8 cellular contexts compared by ENCODE assay signal in the genomic region with DNA sequence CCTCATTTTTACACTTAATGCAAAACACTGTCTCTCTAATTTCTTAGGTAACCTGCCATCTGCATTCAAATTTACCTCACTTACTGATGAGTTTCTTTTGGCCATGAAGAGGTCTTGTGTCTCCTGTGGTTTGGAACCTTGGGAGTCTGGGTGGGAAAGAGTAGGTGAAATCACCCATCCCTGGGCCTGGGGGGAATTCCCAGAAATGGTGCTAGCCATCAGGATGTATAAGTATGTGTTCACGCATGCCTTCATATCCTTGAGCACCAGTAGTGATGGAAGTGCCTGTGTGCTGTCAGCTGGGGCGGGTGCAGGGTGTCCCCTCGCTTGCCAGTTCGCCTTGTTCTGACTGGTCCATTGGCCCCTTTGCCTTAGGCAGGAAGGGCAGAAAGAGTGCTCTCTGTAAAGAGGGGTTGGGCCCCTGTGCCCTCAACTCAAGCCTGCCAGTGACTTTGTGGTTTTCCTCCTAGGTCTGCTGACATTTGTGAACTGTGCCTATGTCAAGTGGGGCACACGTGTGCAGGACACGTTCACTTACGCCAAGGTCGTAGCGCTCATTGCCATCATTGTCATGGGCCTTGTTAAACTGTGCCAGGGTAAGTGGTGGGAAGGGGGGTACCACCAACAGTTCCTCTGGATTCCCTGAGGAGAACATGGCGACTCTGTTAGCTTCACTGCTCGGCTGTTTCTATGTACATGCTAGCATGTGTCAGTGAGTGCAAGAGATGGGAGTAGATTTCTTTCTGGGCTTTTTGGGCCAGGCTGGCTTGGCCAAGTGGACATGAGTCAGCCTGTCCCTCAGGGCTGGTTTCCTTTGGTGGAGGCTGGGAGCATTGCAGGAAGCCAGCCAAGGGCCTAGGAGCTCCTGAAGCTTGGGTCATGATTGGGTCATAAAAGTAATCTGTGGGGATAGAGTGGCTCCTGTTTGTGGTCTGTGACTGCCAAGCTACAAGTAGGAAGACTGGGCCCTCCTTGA. TPM values are rescaled to one million over a fixed set of nuclear protein-coding genes. Genes with fewer than 3 reads are reported as not detected.
DNase-seq lines count a peak whose midpoint lies in the region; ATAC-seq and TF ChIP-seq lines count a peak whose summit lies in the region.

No MANE protein-coding gene starts in this region.

- intact Hi-C loops in activated CD4-positive, alpha-beta T cell treated with anti-CD3 and anti-CD28 coated beads, Interleukin-2, amount 10 ng/mL, durations not matched to agents 24 days and 14 days (cut with micrococcal nuclease) = loop anchor here (2.0 kb wide), 2 partner anchors 15 to 23 kb away; a partner anchor contains a TSS

- peaks cover 70% of the 10 kb centered on the region for H3K36me3 Mint-ChIP-seq in activated CD4-positive, alpha-beta T cell treated with anti-CD3 and anti-CD28 coated beads, Interleukin-2, amount 10 ng/mL, durations not matched to agents 24 days and 14 days (ENCODE audit: low read depth)
- peaks cover 86% of the 10 kb centered on the region for H3K36me3 Mint-ChIP-seq in stimulated activated effector memory CD8-positive, alpha-beta T cell treated with anti-CD3 and anti-CD28 coated beads, Interleukin-12 subunit alpha, Interleukin-12 subunit beta, amount 100 ng/mL, for 72 hours

- H3K9me3 Mint-ChIP-seq in activated CD4-positive, alpha-beta T cell treated with anti-CD3 and anti-CD28 coated beads, Interleukin-2, amount 10 ng/mL, durations not matched to agents 24 days and 14 days = no peaks in the 10 kb centered on the region
- no peaks in the 10 kb centered on the region for H3K9me3 Mint-ChIP-seq in stimulated activated effector memory CD8-positive, alpha-beta T cell treated with anti-CD3 and anti-CD28 coated beads, Interleukin-12 subunit alpha, Interleukin-12 subunit beta, amount 100 ng/mL, for 72 hours

- H3K4me3 Mint-ChIP-seq in activated CD4-positive, alpha-beta T cell treated with anti-CD3 and anti-CD28 coated beads, Interleukin-2, amount 10 ng/mL, durations not matched to agents 24 days and 14 days = peak overlapping the region; percentile 67
- H3K4me3 Mint-ChIP-seq in stimulated activated effector memory CD8-positive, alpha-beta T cell treated with anti-CD3 and anti-CD28 coated beads, Interleukin-12 subunit alpha, Interleukin-12 subunit beta, amount 100 ng/mL, for 72 hours = peak overlapping the region; percentile 57

- H3K27me3 Mint-ChIP-seq in activated CD4-positive, alpha-beta T cell treated with anti-CD3 and anti-CD28 coated beads, Interleukin-2, amount 10 ng/mL, durations not matched to agents 24 days and 14 days = no peaks in the 10 kb centered on the region

- peak overlapping the region; percentile 86 for H3K27ac Mint-ChIP-seq in activated CD4-positive, alpha-beta T cell treated with anti-CD3 and anti-CD28 coated beads, Interleukin-2, amount 10 ng/mL, durations not matched to agents 24 days and 14 days
- peak overlapping the region; percentile 84 for H3K27ac Mint-ChIP-seq in stimulated activated effector memory CD8-positive, alpha-beta T cell treated with anti-CD3 and anti-CD28 coated beads, Interleukin-12 subunit alpha, Interleukin-12 subunit beta, amount 100 ng/mL, for 72 hours

- peak; percentile 4 for ATAC-seq in stimulated activated effector memory CD8-positive, alpha-beta T cell treated with anti-CD3 and anti-CD28 coated beads, Interleukin-12 subunit alpha, Interleukin-12 subunit beta, amount 100 ng/mL, for 72 hours

- TF ChIP-seq CTCF in HFF-Myc (IDR thresholded peaks at IDR 0.05; ENCODE audit: low read depth, low read length, missing control alignments) (no peak), fibroblast of the aortic adventitia (IDR thresholded peaks at IDR 0.05; ENCODE audit: insufficient read depth, low read length) (peak; percentile 21)

- H3K4me1 Mint-ChIP-seq in activated CD4-positive, alpha-beta T cell treated with anti-CD3 and anti-CD28 coated beads, Interleukin-2, amount 10 ng/mL, durations not matched to agents 24 days and 14 days = peaks cover 79% of the 10 kb centered on the region
- H3K4me1 Mint-ChIP-seq in stimulated activated effector memory CD8-positive, alpha-beta T cell treated with anti-CD3 and anti-CD28 coated beads, Interleukin-12 subunit alpha, Interleukin-12 subunit beta, amount 100 ng/mL, for 72 hours = peaks cover 89% of the 10 kb centered on the region

- DNase-seq in HFF-Myc (ENCODE audit: extremely low read depth, low read depth) (peak; percentile 43), fibroblast of the aortic adventitia (ENCODE audit: low read depth) (peak; percentile 90), NCI-H1436 (lab: John Stamatoyannopoulos, UW) (no peak), HT-29 (ENCODE audit: low spot score) (no peak), DMS53 treated with DMSO at 0.1 percent for 48 hours (lab: John Stamatoyannopoulos, UW; ENCODE audit: unreplicated experiment) (no peak), mucosa of gallbladder (ENCODE audit: low spot score) (no peak)
- DNase-seq in activated CD4-positive, alpha-beta T cell treated with anti-CD3 and anti-CD28 coated beads, Interleukin-2, amount 10 ng/mL, durations not matched to agents 24 days and 14 days = peak; percentile 75
- no peak for DNase-seq in stimulated activated effector memory CD8-positive, alpha-beta T cell treated with anti-CD3 and anti-CD28 coated beads, Interleukin-12 subunit alpha, Interleukin-12 subunit beta, amount 100 ng/mL, for 72 hours (ENCODE audit: low spot score in 2 of 2)

- H3K4me3 ChIP-seq in HFF-Myc (replicated peaks; ENCODE audit: low read depth, low read length) (no peak overlapping the region), fibroblast of the aortic adventitia (ENCODE audit: low read depth, low read length) (no peak overlapping the region)

RNA-seq across cellular contexts. Expression of a gene that starts 23.2 kb away (rescaled TPM):
- 22.3 and 27.1 TPM in 2 replicates for total RNA-seq in activated CD4-positive, alpha-beta T cell treated with anti-CD3 and anti-CD28 coated beads, Interleukin-2, amount 10 ng/mL, durations not matched to agents 24 days and 14 days
- total RNA-seq in fibroblast of the aortic adventitia (ENCODE audit: low replicate concordance) (11.5 and 12.1 TPM in 2 replicates), mucosa of gallbladder (15.6 TPM)
- total RNA-seq in HT-29 (2014; rRNA removed; shearing (Covaris generic)) = 15.0 and 22.2 TPM in 2 replicates

RNA-seq across cellular contexts. Expression of a gene that starts 23.2 kb away (rescaled TPM):
- 103 and 106 TPM in 2 replicates for total RNA-seq in activated CD4-positive, alpha-beta T cell treated with anti-CD3 and anti-CD28 coated beads, Interleukin-2, amount 10 ng/mL, durations not matched to agents 24 days and 14 days
- total RNA-seq in fibroblast of the aortic adventitia (ENCODE audit: low replicate concordance) (4.8 and 15.2 TPM in 2 replicates), mucosa of gallbladder (13.6 TPM)
- total RNA-seq in HT-29 (2014; rRNA removed; shearing (Covaris generic)) = 43.2 and 53.7 TPM in 2 replicates

RNA-seq across cellular contexts. Expression of a gene that starts 23.3 kb away (rescaled TPM):
- total RNA-seq in activated CD4-positive, alpha-beta T cell treated with anti-CD3 and anti-CD28 coated beads, Interleukin-2, amount 10 ng/mL, durations not matched to agents 24 days and 14 days = 69.7 and 72.2 TPM in 2 replicates
- total RNA-seq in fibroblast of the aortic adventitia (ENCODE audit: low replicate concordance) (36.9 and 42.1 TPM in 2 replicates), mucosa of gallbladder (34.3 TPM)
- total RNA-seq in HT-29 (2014; rRNA removed; shearing (Covaris generic)) = 36.3 and 50.6 TPM in 2 replicates

RNA-seq across cellular contexts. Expression of a gene that starts 42.4 kb away (rescaled TPM):
- 7.2 and 8.4 TPM in 2 replicates for total RNA-seq in activated CD4-positive, alpha-beta T cell treated with anti-CD3 and anti-CD28 coated beads, Interleukin-2, amount 10 ng/mL, durations not matched to agents 24 days and 14 days
- total RNA-seq in fibroblast of the aortic adventitia (ENCODE audit: low replicate concordance) (21.7 and 21.8 TPM in 2 replicates), mucosa of gallbladder (19.1 TPM)
- total RNA-seq in HT-29 (2014; rRNA removed; shearing (Covaris generic)) = 15.9 and 18.6 TPM in 2 replicates

RNA-seq across cellular contexts. Expression of a gene that starts 51.6 kb away (rescaled TPM):
- 0.07 and 0.09 TPM in 2 replicates for total RNA-seq in activated CD4-positive, alpha-beta T cell treated with anti-CD3 and anti-CD28 coated beads, Interleukin-2, amount 10 ng/mL, durations not matched to agents 24 days and 14 days
- total RNA-seq in fibroblast of the aortic adventitia (ENCODE audit: low replicate concordance) = 0.18 TPM in 1 of 2 replicates, not detected in the other
- total RNA-seq in HT-29 (2014; rRNA removed; shearing (Covaris generic)) = 104 and 122 TPM in 2 replicates
- total RNA-seq in mucosa of gallbladder = 67.0 TPM

Comparison
In these comparisons a context has a peak if more than half of its experiments do, and no peak if none do; other contexts are left out.
1. DNase-seq: peak in HFF-Myc (single experiment), activated CD4-positive, alpha-beta T cell treated with anti-CD3 and anti-CD28 coated beads, Interleukin-2, amount 10 ng/mL, durations not matched to agents 24 days and 14 days (single experiment) and fibroblast of the aortic adventitia (single experiment); none in stimulated activated effector memory CD8-positive, alpha-beta T cell treated with anti-CD3 and anti-CD28 coated beads, Interleukin-12 subunit alpha, Interleukin-12 subunit beta, amount 100 ng/mL, for 72 hours (0 of 2), NCI-H1436 (single experiment), HT-29 (single experiment), DMS53 treated with DMSO at 0.1 percent for 48 hours (single experiment) and mucosa of gallbladder (single experiment).